ENCODE assay signal across 13 cellular contexts in the genomic region with DNA sequence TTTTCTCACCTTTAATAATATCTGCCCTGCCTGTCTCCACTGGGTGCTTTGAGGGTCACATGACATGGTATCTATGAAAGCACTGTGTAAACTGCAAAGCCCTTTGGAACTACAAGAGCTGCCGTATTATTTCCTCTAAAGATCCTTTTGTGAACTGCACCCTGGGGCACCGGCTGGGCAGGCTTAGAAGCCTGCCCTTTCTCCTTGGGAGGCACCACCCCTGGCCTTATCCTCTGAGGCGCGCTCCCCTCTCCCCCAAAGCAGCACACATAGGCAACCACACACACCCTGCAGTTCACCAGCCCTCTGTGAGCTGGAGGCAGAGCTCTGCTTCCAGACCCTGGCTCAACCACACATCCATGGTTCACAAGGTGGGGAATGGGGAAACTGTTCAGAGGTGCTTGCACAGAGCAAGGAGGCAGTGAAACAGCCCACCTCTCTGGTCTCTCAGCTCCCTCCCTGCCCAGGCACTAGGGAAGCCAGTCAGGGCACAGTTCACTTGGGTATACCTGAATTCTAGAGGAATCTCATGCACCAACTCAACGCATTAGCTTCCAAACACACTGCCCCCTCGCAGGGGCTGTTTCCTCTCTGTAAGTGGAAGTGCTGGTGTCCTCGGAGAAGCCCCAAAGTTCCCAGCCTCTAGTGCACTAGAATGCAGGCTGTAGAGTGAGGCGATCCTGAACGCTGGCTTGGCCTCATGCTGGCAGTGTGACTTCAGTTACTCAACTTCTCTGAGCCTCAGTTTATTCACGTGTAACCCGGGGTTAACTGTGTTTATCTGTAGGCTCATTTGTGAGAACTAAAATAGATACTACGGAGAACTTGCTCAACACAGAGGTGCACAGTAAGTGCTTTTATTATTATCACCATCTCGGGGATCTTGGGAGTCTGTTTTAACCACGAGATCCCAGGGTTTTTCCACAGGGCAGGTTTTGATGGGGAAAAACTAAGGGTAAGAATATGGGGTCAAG. TPM values are rescaled to one million over a fixed set of nuclear protein-coding genes. Genes with fewer than 3 reads are reported as not detected.
A peak's percentile ranks its signal among the peaks of the same experiment; 100 is the strongest.
DNase-seq lines count a peak whose midpoint lies in the region; ATAC-seq and TF ChIP-seq lines count a peak whose summit lies in the region.
"Had no signal": no experiment of that assay in that cellular context is flagged by ENCODE, and none has a peak within 500 bp of the region (broad histone marks: within the 10 kb centered on the region; RNA-seq: fewer than 3 reads in every experiment).

No MANE protein-coding gene starts in this region.

- ATAC-seq in T-helper 17 cell (no peak), left colon (peak; percentile 37), GM19397 (IDR thresholded peaks at IDR 0.05; ENCODE audit: unreplicated experiment) (no peak), GM21515 (IDR thresholded peaks at IDR 0.05; ENCODE audit: unreplicated experiment) (no peak)

- TF ChIP-seq CTCF in suprapubic skin (IDR thresholded peaks at IDR 0.05): no peak

- POLR2A ChIA-PET in HEK293T (lab: Yijun Ruan, JAX): no interaction called here

- no peaks in the 10 kb centered on the region for H3K9me3 Mint-ChIP-seq in activated naive CD4-positive, alpha-beta T cell treated with anti-CD3 and anti-CD28 coated beads, Interleukin-2, amount 50 U/mL, for 24 hours
- H3K9me3 Mint-ChIP-seq: stimulated activated naive B cell treated with anti-CD40 and anti-IgM and Interleukin-4, amounts not matched to agents 10 μg/mL and 1 μg/mL and 100 μg/mL, for 72 hours had no signal

- 63% methylated on average over 10 of the region's 14 CpGs for WGBS in suprapubic skin

- peaks cover 30% of the 10 kb centered on the region for H3K27me3 Mint-ChIP-seq in activated naive CD4-positive, alpha-beta T cell treated with anti-CD3 and anti-CD28 coated beads, Interleukin-2, amount 50 U/mL, for 24 hours
- H3K27me3 Mint-ChIP-seq in T-helper 17 cell: peaks cover 49% of the 10 kb centered on the region

- no peak for TF ChIP-seq EP300 in suprapubic skin (IDR thresholded peaks at IDR 0.05)

- peaks cover 25% of the 10 kb centered on the region for H3K4me1 ChIP-seq in suprapubic skin

- peaks cover 2% of the 10 kb centered on the region for H3K36me3 Mint-ChIP-seq in activated naive CD4-positive, alpha-beta T cell treated with anti-CD3 and anti-CD28 coated beads, Interleukin-2, amount 50 U/mL, for 24 hours
- H3K36me3 Mint-ChIP-seq in T-helper 17 cell (ENCODE audit: low read depth): peaks cover 5% of the 10 kb centered on the region

- no peak overlapping the region for H3K4me3 ChIP-seq in suprapubic skin

- CTCF ChIA-PET in HEK293T (lab: Yijun Ruan, JAX): no interaction called here

- TF ChIP-seq POLR2A in suprapubic skin (IDR thresholded peaks at IDR 0.05): no peak

- peak overlapping the region; percentile 12 for H3K27ac ChIP-seq in suprapubic skin
- H3K27ac ChIP-seq: lower lobe of right lung had no signal

- peaks cover 26% of the 10 kb centered on the region for H3K27me3 ChIP-seq in suprapubic skin

- peaks cover 12% of the 10 kb centered on the region for H3K4me1 Mint-ChIP-seq in activated naive CD4-positive, alpha-beta T cell treated with anti-CD3 and anti-CD28 coated beads, Interleukin-2, amount 50 U/mL, for 24 hours
- H3K4me1 Mint-ChIP-seq in T-helper 17 cell: peaks cover 21% of the 10 kb centered on the region

- DNase-seq in activated naive CD4-positive, alpha-beta T cell (lab: John Stamatoyannopoulos, UW): no peak
- no peak for DNase-seq in T-helper 17 cell
- DNase-seq in left colon: no peak
- DNase-seq in suprapubic skin (ENCODE audit: low spot score in 2 of 2): no peak
- no peak for DNase-seq in HEK293T (ENCODE audit: extremely low spot score)
- DNase-seq: stimulated activated CD4-positive, alpha-beta T cell treated with anti-CD3 and anti-CD28 coated beads, Interleukin-1b, Interleukin-23, amount 100 ng/mL, for 48 hours; stimulated activated naive B cell treated with anti-CD40 and anti-IgM and Interleukin-4, amounts not matched to agents 10 μg/mL and 1 μg/mL and 100 μg/mL, for 72 hours had no signal

- H3K36me3 ChIP-seq in suprapubic skin: no peaks in the 10 kb centered on the region
- H3K36me3 ChIP-seq: lower lobe of right lung had no signal

- no peak overlapping the region for H3K27ac Mint-ChIP-seq in activated naive CD4-positive, alpha-beta T cell treated with anti-CD3 and anti-CD28 coated beads, Interleukin-2, amount 50 U/mL, for 24 hours
- no peak overlapping the region for H3K27ac Mint-ChIP-seq in T-helper 17 cell
- H3K27ac Mint-ChIP-seq: stimulated activated naive B cell treated with anti-CD40 and anti-IgM and Interleukin-4, amounts not matched to agents 10 μg/mL and 1 μg/mL and 100 μg/mL, for 72 hours had no signal

- intact Hi-C loops in left colon (cut with DNase I, micrococcal nuclease): no loop called here

- H3K9me3 ChIP-seq in T-helper 17 cell (ENCODE audit: control insufficient read depth, low read length, poor library complexity, severe bottlenecking) (no peaks in the 10 kb centered on the region), suprapubic skin (no peaks in the 10 kb centered on the region)
- H3K9me3 ChIP-seq: lower lobe of right lung had no signal

- peak overlapping the region; percentile 73 for H3K4me3 Mint-ChIP-seq in activated naive CD4-positive, alpha-beta T cell treated with anti-CD3 and anti-CD28 coated beads, Interleukin-2, amount 50 U/mL, for 24 hours
- H3K4me3 Mint-ChIP-seq in T-helper 17 cell: peak overlapping the region; percentile 77

TF ChIP-seq in HEK293T, 16 proteins besides CTCF, POLR2A, EP300 and RAD21:
- TF ChIP-seq FOXA1 (IDR thresholded peaks at IDR 0.05): no peak
- no peak for TF ChIP-seq SP1 (IDR thresholded peaks at IDR 0.05)
- no peak for TF ChIP-seq LEF1 (IDR thresholded peaks at IDR 0.05; ENCODE audit: borderline replicate concordance)
- no peak for TF ChIP-seq CTBP1 (IDR thresholded peaks at IDR 0.05; ENCODE audit: borderline replicate concordance)
- TF ChIP-seq L3MBTL2 (conservative IDR thresholded peaks at IDR 0.05): no peak
- TF ChIP-seq SUZ12 (IDR thresholded peaks at IDR 0.05): no peak
- no peak for TF ChIP-seq ARNT (IDR thresholded peaks at IDR 0.05)
- TF ChIP-seq ZNF384 (IDR thresholded peaks at IDR 0.05): no peak
- TF ChIP-seq ELF4 (IDR thresholded peaks at IDR 0.05): no peak
- TF ChIP-seq NFRKB (IDR thresholded peaks at IDR 0.05): no peak
- no peak for TF ChIP-seq PKNOX1 (IDR thresholded peaks at IDR 0.05)
- TF ChIP-seq HDGF (IDR thresholded peaks at IDR 0.05; ENCODE audit: borderline replicate concordance): no peak
- TF ChIP-seq TARDBP (IDR thresholded peaks at IDR 0.05): no peak
- no peak for TF ChIP-seq BHLHE40 (IDR thresholded peaks at IDR 0.05; ENCODE audit: borderline replicate concordance)
- no peak for TF ChIP-seq FOXK2 (IDR thresholded peaks at IDR 0.05)
- TF ChIP-seq FOXM1 (IDR thresholded peaks at IDR 0.05; ENCODE audit: borderline replicate concordance): no peak

RNA-seq across cellular contexts. Expression of gene SIGLEC15, which starts 11.1 kb away (rescaled TPM):
- total RNA-seq in T-helper 17 cell: not detected
- total RNA-seq in left colon: under 1 TPM; 0.21 to 0.36 TPM
- 1 to 10 TPM in 1 of 4 donors, under 1 TPM in 2, not detected in 1; 0.57 to 3.4 (median 0.98) TPM for total RNA-seq in suprapubic skin
- total RNA-seq: G401, NCI-H460 had no signal
